Comparison of ENCODE assay signal across 10 cellular contexts in the genomic region with DNA sequence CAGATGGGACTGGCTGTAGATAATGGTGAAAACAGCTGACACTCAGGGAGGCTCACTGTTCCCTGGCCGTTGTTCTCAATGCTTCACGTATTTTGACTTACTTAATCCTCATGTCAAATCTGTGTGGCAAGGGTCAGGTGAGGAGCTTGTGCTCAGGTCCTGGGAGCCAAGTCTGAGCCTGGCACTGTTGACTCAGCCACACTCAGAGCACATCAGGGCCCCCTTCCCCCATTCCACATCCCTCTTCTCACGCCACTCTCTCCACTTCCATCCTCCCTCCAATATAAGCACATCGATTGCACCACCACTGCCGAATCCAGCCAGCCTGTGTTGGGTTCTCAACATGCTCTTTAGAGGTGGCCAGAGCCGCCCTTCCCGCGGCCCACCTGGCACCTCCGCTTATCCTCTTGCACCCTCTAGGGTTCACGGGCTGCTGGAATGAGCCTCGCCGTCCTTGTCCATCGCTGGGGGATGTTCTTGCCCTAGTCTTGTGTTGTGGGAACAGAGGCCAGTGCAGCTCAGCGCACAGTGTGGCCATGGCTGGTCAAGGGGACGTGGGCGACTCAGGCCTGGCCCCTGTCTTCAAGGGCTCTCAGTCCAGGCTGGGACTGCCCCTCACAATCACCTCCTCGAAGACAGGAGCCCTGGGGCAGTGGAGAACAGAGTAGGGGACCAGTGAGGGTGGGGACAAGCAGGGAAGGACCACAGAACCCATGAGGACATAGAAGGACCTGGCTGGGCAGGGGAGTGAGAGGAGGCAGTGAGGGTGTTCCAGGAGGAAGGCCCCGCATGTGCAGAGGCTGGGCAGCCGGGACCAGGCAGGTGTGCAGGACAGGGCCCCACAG. TPM values are rescaled to one million over a fixed set of nuclear protein-coding genes. Genes with fewer than 3 reads are reported as not detected.
A peak's percentile ranks its signal among the peaks of the same experiment; 100 is the strongest.
DNase-seq lines count a peak whose midpoint lies in the region; TF ChIP-seq lines count a peak whose summit lies in the region.
"Had no signal": no experiment of that assay in that cellular context is flagged by ENCODE, and none has a peak within 500 bp of the region (broad histone marks: within the 10 kb centered on the region; RNA-seq: fewer than 3 reads in every experiment).

No MANE protein-coding gene starts in this region.

- H3K4me3 ChIP-seq in fibroblast of pulmonary artery (replicated peaks; ENCODE audit: low read depth, low read length), result no peak overlapping the region
- H3K4me3 ChIP-seq in stomach, result no peak overlapping the region
- H3K4me3 ChIP-seq: uterus had no signal

- DNase-seq in ELR (ENCODE audit: low read depth), result peak; percentile 81
- no peak for DNase-seq in RWPE1 (ENCODE audit: low spot score)
- peak; percentile 97 for DNase-seq in fibroblast of pulmonary artery (ENCODE audit: low read depth)
- DNase-seq in retina, result peak; percentile 28
- no peak for DNase-seq in stomach
- DNase-seq in COR-L47 (lab: John Stamatoyannopoulos, UW), result no peak
- DNase-seq in G401 (ENCODE audit: low spot score), result no peak
- DNase-seq in KG1 (lab: John Stamatoyannopoulos, UW), result no peak
- DNase-seq: NCI-H446, uterus had no signal

- H3K4me1 ChIP-seq in stomach, result peaks cover 0 to 7% (median 0%) of the 10 kb centered on the region in 4 donors

- TF ChIP-seq CTCF in RWPE1 (conservative IDR thresholded peaks at IDR 0.05; ENCODE audit: low read depth) (no peak), fibroblast of pulmonary artery (IDR thresholded peaks at IDR 0.05; ENCODE audit: low read length, missing control alignments) (no peak), stomach (IDR thresholded peaks at IDR 0.05) (no peak)

- no peak for TF ChIP-seq POLR2A in stomach (IDR thresholded peaks at IDR 0.05)

- 83 to 87% (median 86%) methylated on average over 18 to 19 of the region's 19 CpGs for WGBS in stomach, 5 donors

- H3K27ac ChIP-seq in RWPE1, result peak overlapping the region; percentile 94
- H3K27ac ChIP-seq in stomach, result no peak overlapping the region
- H3K27ac ChIP-seq: uterus had no signal

- POLR2A ChIA-PET in RWPE1 (lab: Yijun Ruan, JAX; ENCODE audit: low non-redundant PET), result no interaction called here

- intact Hi-C loops in stomach (cut with DNase I; ENCODE audit: low total_unique reads), result no loop called here

- H3K27me3 ChIP-seq in stomach, result no peaks in the 10 kb centered on the region
- H3K27me3 ChIP-seq: uterus had no signal

- H3K36me3 ChIP-seq in stomach, result peaks cover 15 to 73% (median 54%) of the 10 kb centered on the region in 4 donors
- H3K36me3 ChIP-seq: uterus had no signal

- in situ Hi-C loops in G401 (cut with HindIII; ENCODE audit: low sequenced_read_pairs), result no loop called here

- TF ChIP-seq EP300 in stomach (IDR thresholded peaks at IDR 0.05), result no peak

- CTCF ChIA-PET in RWPE1 (lab: Yijun Ruan, JAX), result no interaction called here

- no peaks in the 10 kb centered on the region for H3K9me3 ChIP-seq in stomach
- H3K9me3 ChIP-seq: uterus had no signal

RNA-seq across cellular contexts. Expression of gene EVC, which starts 40.3 kb away (rescaled TPM):
- total RNA-seq in stomach, result 100 to 1,000 TPM in 1 of 5 donors, 10 to 100 TPM in 3, 1 to 10 TPM in 1; 7.0 to 346 (median 18.7) TPM
- 1 to 10 TPM; 1.5 to 2.8 (median 2.1) TPM for polyA plus RNA-seq in stomach
- 10.2 and 21.0 TPM in 2 replicates for total RNA-seq in G401 (2014; rRNA removed; shearing (Covaris generic))

RNA-seq across cellular contexts. Expression of gene EVC2, which starts 42.9 kb away (rescaled TPM):
- 10 to 100 TPM in 3 of 5 donors, 1 to 10 TPM in 2; 3.9 to 11.7 (median 10.3) TPM for total RNA-seq in stomach
- polyA plus RNA-seq in stomach, result 1 to 10 TPM in 2 of 3 donors, under 1 TPM in 1; 0.76 to 1.4 (median 1.1) TPM
- 3.6 and 4.9 TPM in 2 replicates for total RNA-seq in G401 (2014; rRNA removed; shearing (Covaris generic))

Comparison
In these comparisons a context has a peak if more than half of its experiments do, and no peak if none do; other contexts are left out.
1. DNase-seq: peak in ELR (single experiment), fibroblast of pulmonary artery (single experiment) and retina (single experiment); none in RWPE1 (single experiment), stomach (single experiment), COR-L47 (single experiment), G401 (single experiment) and KG1 (single experiment).